ENCODE assay signal across 13 cellular contexts in genomic region chr2:45890819-45891218, GRCh38.
DNase-seq lines count a peak whose midpoint lies in the region; ATAC-seq and TF ChIP-seq lines count a peak whose summit lies in the region.
"Had no signal": no experiment of that assay in that cellular context is flagged by ENCODE, and none has a peak within 500 bp of the region (broad histone marks: within the 10 kb centered on the region; RNA-seq: fewer than 3 reads in every experiment).

No MANE protein-coding gene starts in this region.

- H3K27ac Mint-ChIP-seq in CD4-positive, alpha-beta memory T cell = peak overlapping the region in 2 of 7 donors; percentile 19 to 62

- peaks cover 0 to 2% of the 10 kb centered on the region in 2 donors for H3K36me3 Mint-ChIP-seq in CD4-positive, alpha-beta memory T cell
- H3K36me3 Mint-ChIP-seq: brain had no signal

- no peaks in the 10 kb centered on the region for H3K27me3 ChIP-seq in CD4-positive, alpha-beta memory T cell (ENCODE audit: insufficient read depth, low read length)
- H3K27me3 ChIP-seq in WERI-Rb-1 (ENCODE audit: insufficient read depth, low read depth, severe bottlenecking) (no peaks in the 10 kb centered on the region), lower lobe of right lung (ENCODE audit: low read depth) (no peaks in the 10 kb centered on the region)

- no peak overlapping the region for H3K4me3 ChIP-seq in CD4-positive, alpha-beta memory T cell (ENCODE audit: low read length in 2 of 2)
- no peak overlapping the region for H3K4me3 ChIP-seq in Jurkat, Clone E6-1 (ENCODE audit: low read length)
- H3K4me3 ChIP-seq in WERI-Rb-1 (ENCODE audit: low read depth, low read length) (no peak overlapping the region), lower lobe of right lung (no peak overlapping the region)
- H3K4me3 ChIP-seq: thoracic aorta had no signal

- POLR2A ChIA-PET in CD4-positive, alpha-beta memory T cell (lab: Charles Lee; ENCODE audit: partially characterized antibody) = no interaction called here

- peak overlapping the region in 4 of 8 donors; percentile 1 to 11 (median 4) for H3K4me3 Mint-ChIP-seq in CD4-positive, alpha-beta memory T cell
- H3K4me3 Mint-ChIP-seq: brain had no signal

- no peak overlapping the region for H3K27ac ChIP-seq in CD4-positive, alpha-beta memory T cell (ENCODE audit: low read depth, low read length)
- peak overlapping the region; percentile 97 for H3K27ac ChIP-seq in WERI-Rb-1
- H3K27ac ChIP-seq in lower lobe of right lung = peak overlapping the region; percentile 83
- H3K27ac ChIP-seq: thoracic aorta had no signal

- no peaks in the 10 kb centered on the region for H3K36me3 ChIP-seq in CD4-positive, alpha-beta memory T cell (ENCODE audit: insufficient read depth, low read length)
- no peaks in the 10 kb centered on the region for H3K36me3 ChIP-seq in WERI-Rb-1
- H3K36me3 ChIP-seq in lower lobe of right lung = no peaks in the 10 kb centered on the region
- H3K36me3 ChIP-seq: thoracic aorta had no signal

- ATAC-seq in lower lobe of right lung (peak; percentile 18 to 40), GM18511 (IDR thresholded peaks at IDR 0.05; ENCODE audit: unreplicated experiment) (no peak), GM21526 (IDR thresholded peaks at IDR 0.05; ENCODE audit: low FRiP score, unreplicated experiment) (no peak), HG03280 (IDR thresholded peaks at IDR 0.05; ENCODE audit: unreplicated experiment) (no peak)
- ATAC-seq: SK-N-SH treated with all-trans-retinoic acid at 6 μM for 48 hours had no signal

- CTCF ChIA-PET in CD4-positive, alpha-beta memory T cell (lab: Charles Lee; ENCODE audit: partially characterized antibody) = no interaction called here

- no peaks in the 10 kb centered on the region for H3K9me3 ChIP-seq in CD4-positive, alpha-beta memory T cell (ENCODE audit: control insufficient read depth in 1 of 2, low read length in 2 of 2)
- H3K9me3 ChIP-seq in WERI-Rb-1 (ENCODE audit: severe bottlenecking) = no peaks in the 10 kb centered on the region
- no peaks in the 10 kb centered on the region for H3K9me3 ChIP-seq in lower lobe of right lung
- H3K9me3 ChIP-seq: thoracic aorta had no signal

- H3K9me3 Mint-ChIP-seq in CD4-positive, alpha-beta memory T cell = no peaks in the 10 kb centered on the region
- H3K9me3 Mint-ChIP-seq: brain had no signal

- intact Hi-C loops in CD4-positive, alpha-beta memory T cell (cut with micrococcal nuclease) = no loop called here
- intact Hi-C loops in lower lobe of right lung (cut with DNase I) = no loop called here

- H3K4me1 Mint-ChIP-seq in CD4-positive, alpha-beta memory T cell = peaks cover 21 to 25% (median 24%) of the 10 kb centered on the region in 4 donors

- peaks cover 5% of the 10 kb centered on the region for H3K4me1 ChIP-seq in CD4-positive, alpha-beta memory T cell (ENCODE audit: insufficient read depth, low read length)
- peaks cover 95% of the 10 kb centered on the region for H3K4me1 ChIP-seq in lower lobe of right lung

- no peaks in the 10 kb centered on the region for H3K27me3 Mint-ChIP-seq in CD4-positive, alpha-beta memory T cell
- H3K27me3 Mint-ChIP-seq: brain had no signal

- TF ChIP-seq CTCF in WERI-Rb-1 (IDR thresholded peaks at IDR 0.05; ENCODE audit: low read depth, low read length) (no peak), lower lobe of right lung (IDR thresholded peaks at IDR 0.05) (no peak)

- DNase-seq in CD4-positive, alpha-beta memory T cell = peak in 3 of 5 donors; percentile 5 to 36 (median 25)
- peak; percentile 68 for DNase-seq in Jurkat, Clone E6-1 (ENCODE audit: low read depth, low spot score)
- DNase-seq in WERI-Rb-1 = no peak
- no peak for DNase-seq in lower lobe of right lung
- no peak for DNase-seq in NCI-H524 treated with DMSO at 0.1 percent for 48 hours (lab: John Stamatoyannopoulos, UW)
- DNase-seq: NCI-H446, occipital lobe had no signal

Comparison
In these comparisons a context has a peak if more than half of its experiments do, and no peak if none do; other contexts are left out.
1. DNase-seq: peak in CD4-positive, alpha-beta memory T cell (3 of 5) and Jurkat, Clone E6-1 (single experiment); none in WERI-Rb-1 (single experiment), lower lobe of right lung (single experiment) and NCI-H524 treated with DMSO at 0.1 percent for 48 hours (single experiment).
2. ATAC-seq: peak in lower lobe of right lung (2 of 2); none in GM18511 (single experiment), GM21526 (single experiment) and HG03280 (single experiment).